In genomic region chr12:129672110-129672509, GRCh38 we compare ENCODE assay signal across 25 cellular contexts.
"Had no signal": no experiment of that assay in that cellular context is flagged by ENCODE, and none has a peak within 500 bp of the region (broad histone marks: within the 10 kb centered on the region; RNA-seq: fewer than 3 reads in every experiment).

No MANE protein-coding gene starts in this region.

- H3K27ac ChIP-seq: stomach, suprapubic skin, testis, thoracic aorta, thyroid gland, tibial artery, tibial nerve, transverse colon, upper lobe of left lung, upper lobe of right lung, uterus, vagina had no signal

- DNase-seq: stimulated activated CD4-positive, alpha-beta T cell treated with anti-CD3 and anti-CD28 coated beads, Interleukin-2, amount 100 ng/mL, for 48 hours; stimulated activated CD4-positive, alpha-beta T cell treated with anti-CD3 and anti-CD28 coated beads, Interleukin-4, amount 100 ng/mL, for 1 hour; stimulated activated CD4-positive, alpha-beta T cell treated with anti-CD3 and anti-CD28 coated beads, Interleukin-4, amount 100 ng/mL, for 24 hours; stimulated activated CD4-positive, alpha-beta T cell treated with anti-CD3 and anti-CD28 coated beads, Interleukin-4, amount 100 ng/mL, for 4 hours; stimulated activated CD8-positive, alpha-beta memory T cell treated with anti-CD3 and anti-CD28 coated beads, Interleukin-4, amount 100 ng/mL, for 48 hours; stimulated activated naive B cell treated with anti-CD40 and anti-IgM and Interleukin-4, amounts not matched to agents 10 μg/mL and 1 μg/mL and 100 μg/mL, for 72 hours; stimulated activated naive CD4-positive, alpha-beta T cell; stimulated activated naive CD4-positive, alpha-beta T cell treated with Interleukin-2 at 50 U/mL for 16 hours; stimulated activated naive CD8-positive, alpha-beta T cell treated with anti-CD3 and anti-CD28 coated beads, Interleukin-15, amount 100 ng/mL, for 72 hours; stimulated activated naive CD8-positive, alpha-beta T cell treated with anti-CD3 and anti-CD28 coated beads, Interleukin-15, Interleukin-2, amounts not matched to agents 100 U/mL and 50 U/mL, for 24 hours; stomach; substantia nigra; testis; thyroid gland; tibial artery; transverse colon; trophoblast cell; upper lobe of left lung; upper lobe of right lung; uterus had no signal

- H3K9me3 ChIP-seq: suprapubic skin, testis, thoracic aorta, thyroid gland, transverse colon, upper lobe of right lung, uterus, vagina had no signal

- FAIRE-seq: urothelium cell line had no signal

- H3K36me3 ChIP-seq: stomach, suprapubic skin, thoracic aorta, thyroid gland, tibial artery, tibial nerve, transverse colon, upper lobe of left lung, upper lobe of right lung, uterus, vagina had no signal

- H3K4me3 ChIP-seq: stomach, suprapubic skin, testis, thoracic aorta, thyroid gland, tibial artery, tibial nerve, transverse colon, upper lobe of left lung, upper lobe of right lung, uterus, vagina had no signal

- H3K27me3 ChIP-seq: stomach, suprapubic skin, testis, thyroid gland, tibial artery, tibial nerve, transverse colon, upper lobe of left lung, upper lobe of right lung, uterus, vagina had no signal

- H3K4me1 ChIP-seq: stomach, suprapubic skin, testis, thyroid gland, tibial artery, tibial nerve, transverse colon, upper lobe of left lung, upper lobe of right lung, uterus, vagina had no signal
